In genomic region chr11:130124096-130124495, GRCh38 we compare ENCODE assay signal across 1 cellular context.
TF ChIP-seq lines count a peak whose summit lies in the region.

No MANE protein-coding gene starts in this region.

TF ChIP-seq in GM23338, 12 proteins besides CTCF, POLR2A, EP300 and RAD21 (continued from another document):
- TF ChIP-seq ZNF462 (CRISPR knock-in tag; IDR thresholded peaks at IDR 0.05) = no peak
